In genomic region chr22:20777420-20778177, GRCh38 we compare ENCODE assay signal across 1 cellular context.
TF ChIP-seq lines count a peak whose summit lies in the region.

No MANE protein-coding gene starts in this region.

TF ChIP-seq in HepG2, 621 proteins besides CTCF, POLR2A, EP300 and RAD21 (continued from another document and continues in another):
- peak; percentile 83 for TF ChIP-seq ARID4A (CRISPR knock-in tag; IDR thresholded peaks at IDR 0.05; ENCODE audit: borderline replicate concordance)
- TF ChIP-seq ZSCAN5A (CRISPR knock-in tag; IDR thresholded peaks at IDR 0.05; ENCODE audit: borderline replicate concordance) = peak; percentile 86; the same call in 1 of the 2 replicates
- no peak for TF ChIP-seq ZNF605 (CRISPR knock-in tag; IDR thresholded peaks at IDR 0.05)
- TF ChIP-seq ZNF782 (CRISPR knock-in tag; IDR thresholded peaks at IDR 0.05; ENCODE audit: borderline replicate concordance) = no peak
- no peak for TF ChIP-seq ZNF30 (CRISPR knock-in tag; IDR thresholded peaks at IDR 0.05)
- TF ChIP-seq ZNF281 (CRISPR knock-in tag; IDR thresholded peaks at IDR 0.05; ENCODE audit: borderline replicate concordance) = no peak
- TF ChIP-seq ZNF414 (CRISPR knock-in tag; IDR thresholded peaks at IDR 0.05) = peak; percentile 86; the same call in 1 of the 2 replicates
- no peak for TF ChIP-seq NR0B2 (CRISPR knock-in tag; IDR thresholded peaks at IDR 0.05)
- TF ChIP-seq PBX2 (CRISPR knock-in tag; IDR thresholded peaks at IDR 0.05) = no peak
- peak; percentile 94 to 96 for TF ChIP-seq MAFK (conservative IDR thresholded peaks at IDR 0.05 in 1 of 2, IDR thresholded peaks at IDR 0.05 in 1 of 2; ENCODE audit: low read length in 2 of 2)
- peak; percentile 44; the same call in 1 of the 2 replicates for TF ChIP-seq ZNF264 (CRISPR knock-in tag; IDR thresholded peaks at IDR 0.05)
- TF ChIP-seq SIN3A (IDR thresholded peaks at IDR 0.05; ENCODE audit: borderline replicate concordance, low read depth, low read length) = peak; percentile 56; the same call in 1 of the 2 replicates
- peak; percentile 100 for TF ChIP-seq ZBTB37 (CRISPR knock-in tag; IDR thresholded peaks at IDR 0.05)
- TF ChIP-seq GATAD1 (CRISPR knock-in tag; IDR thresholded peaks at IDR 0.05) = peak; percentile 46; the same call in 1 of the 2 replicates
- no peak for TF ChIP-seq ZNF44 (CRISPR knock-in tag; IDR thresholded peaks at IDR 0.05)
- TF ChIP-seq SMARCE1 (IDR thresholded peaks at IDR 0.05; ENCODE audit: borderline replicate concordance) = no peak
- TF ChIP-seq MAX (IDR thresholded peaks at IDR 0.05) = no peak; the same call in 1 of the 2 replicates
- TF ChIP-seq TARDBP (CRISPR knock-in tag; IDR thresholded peaks at IDR 0.05) = peak; percentile 94
- TF ChIP-seq ZNF672 (CRISPR knock-in tag; IDR thresholded peaks at IDR 0.05) = no peak
- peak; percentile 78; the same call in 1 of the 2 replicates for TF ChIP-seq ZKSCAN8 (CRISPR knock-in tag; IDR thresholded peaks at IDR 0.05; ENCODE audit: borderline replicate concordance)
- TF ChIP-seq SYNCRIP (IDR thresholded peaks at IDR 0.05; ENCODE audit: insufficient read depth, low read depth, low read length) = no peak
- peak; percentile 78; the same call in 1 of the 2 replicates for TF ChIP-seq SP5 (CRISPR knock-in tag; IDR thresholded peaks at IDR 0.05; ENCODE audit: borderline replicate concordance, low read depth)
- peak; percentile 73; the same call in 1 of the 2 replicates for TF ChIP-seq KAT8 (CRISPR knock-in tag; IDR thresholded peaks at IDR 0.05)
- TF ChIP-seq ZNF367 (CRISPR knock-in tag; IDR thresholded peaks at IDR 0.05; ENCODE audit: borderline replicate concordance) = no peak
- peak; percentile 48; the same call in 1 of the 2 replicates for TF ChIP-seq ZBTB25 (CRISPR knock-in tag; IDR thresholded peaks at IDR 0.05)
- TF ChIP-seq BRCA1 (CRISPR knock-in tag; IDR thresholded peaks at IDR 0.05) = no peak; the same call in 1 of the 2 replicates
- TF ChIP-seq TP53 (CRISPR knock-in tag; conservative IDR thresholded peaks at IDR 0.05) = no peak
- TF ChIP-seq SALL1 (CRISPR knock-in tag; IDR thresholded peaks at IDR 0.05) = peak; percentile 96
- TF ChIP-seq ZNF276 (CRISPR knock-in tag; IDR thresholded peaks at IDR 0.05; ENCODE audit: low read depth) = no peak
- TF ChIP-seq ZNF543 (CRISPR knock-in tag; IDR thresholded peaks at IDR 0.05) = no peak
- no peak for TF ChIP-seq ZFP41 (CRISPR knock-in tag; IDR thresholded peaks at IDR 0.05; ENCODE audit: borderline replicate concordance)
- 0 out of 2 replicates have a peak, but pooled peaks have one; percentile 77 for TF ChIP-seq ZFP1 (CRISPR knock-in tag; IDR thresholded peaks at IDR 0.05)
- TF ChIP-seq ZBTB49 (CRISPR knock-in tag; IDR thresholded peaks at IDR 0.05; ENCODE audit: borderline replicate concordance) = no peak
- TF ChIP-seq ZEB1 (IDR thresholded peaks at IDR 0.05; ENCODE audit: insufficient replicate concordance, low read depth) = peak; percentile 90
- no peak for TF ChIP-seq EHMT2 (IDR thresholded peaks at IDR 0.05; ENCODE audit: borderline replicate concordance, low read depth, low read length)
- TF ChIP-seq ZNF33B (CRISPR knock-in tag; IDR thresholded peaks at IDR 0.05) = no peak
- no peak for TF ChIP-seq HOXA7 (CRISPR knock-in tag; IDR thresholded peaks at IDR 0.05)
- TF ChIP-seq TMF1 (CRISPR knock-in tag; IDR thresholded peaks at IDR 0.05; ENCODE audit: low read depth) = peak; percentile 51; the same call in 1 of the 2 replicates
- TF ChIP-seq PRMT3 (CRISPR knock-in tag; IDR thresholded peaks at IDR 0.05; ENCODE audit: borderline replicate concordance, low read depth) = no peak
- TF ChIP-seq ZNF781 (CRISPR knock-in tag; IDR thresholded peaks at IDR 0.05; ENCODE audit: borderline replicate concordance, not compliant biosample characterization) = no peak
